1 cellular context compared by ENCODE assay signal in the genomic region with DNA sequence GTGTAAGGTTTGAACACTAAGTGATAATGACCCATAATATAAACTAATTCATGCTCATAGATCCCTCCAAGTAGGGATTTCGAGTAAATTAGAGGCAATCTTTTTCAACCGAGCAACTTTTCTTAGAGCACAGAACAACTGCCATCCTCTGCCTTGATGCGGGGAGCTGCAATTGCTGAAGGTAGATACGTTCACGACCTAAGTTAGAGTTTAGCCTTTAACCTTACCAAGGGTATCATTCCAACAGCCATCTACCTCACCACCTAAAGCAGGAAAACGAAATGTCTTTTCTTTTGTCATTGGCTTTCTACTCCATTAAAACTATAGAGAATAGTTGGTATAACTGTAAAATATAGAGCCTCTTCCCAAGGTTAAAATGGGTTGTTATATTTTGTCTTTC.
TF ChIP-seq lines count a peak whose summit lies in the region.

No MANE protein-coding gene starts in this region.

TF ChIP-seq in H1, 55 proteins besides CTCF, POLR2A, EP300 and RAD21 (continued from another document):
- no peak for TF ChIP-seq EGR1 (IDR thresholded peaks at IDR 0.05; ENCODE audit: borderline replicate concordance, low read depth, low read length)
- no peak for TF ChIP-seq BRCA1 (IDR thresholded peaks at IDR 0.05; ENCODE audit: low read depth, low read length)
